17 cellular contexts compared by ENCODE assay signal in the genomic region with DNA sequence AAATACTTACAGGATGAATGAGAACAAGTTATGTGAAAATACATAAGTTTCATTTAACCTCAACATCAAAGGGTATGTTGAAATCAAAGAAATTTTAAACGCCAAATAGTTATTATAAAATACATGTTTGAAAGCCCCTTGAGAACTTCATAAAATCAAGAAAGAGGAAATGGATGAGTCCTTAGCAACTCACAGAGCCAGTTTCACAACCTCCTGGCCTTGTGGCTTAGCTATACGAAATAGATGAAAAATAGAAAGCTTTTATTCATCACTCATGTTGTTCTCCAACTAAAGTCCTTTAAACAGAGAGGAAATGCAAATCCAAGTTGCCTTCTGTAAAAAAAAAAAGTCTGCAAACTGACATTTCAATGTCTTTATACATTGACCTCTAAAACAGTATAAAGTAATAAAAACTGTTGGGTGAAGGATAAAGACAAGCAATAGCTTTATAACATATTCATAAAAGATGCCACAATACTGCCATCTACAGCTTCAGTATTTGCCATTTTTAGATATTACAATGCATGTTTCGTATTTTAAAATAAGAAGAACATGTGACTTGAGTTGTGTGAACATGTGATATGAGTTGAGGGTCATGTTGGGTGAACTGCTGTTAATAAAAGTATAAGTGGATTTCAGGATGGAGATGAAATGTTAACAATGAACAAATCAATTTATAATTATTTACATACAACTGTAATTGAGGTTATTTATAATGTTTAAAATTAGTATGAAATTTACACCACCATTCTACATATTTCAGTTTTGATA.
DNase-seq lines count a peak whose midpoint lies in the region; ATAC-seq and TF ChIP-seq lines count a peak whose summit lies in the region.
"Had no signal": no experiment of that assay in that cellular context is flagged by ENCODE, and none has a peak within 500 bp of the region (broad histone marks: within the 10 kb centered on the region; RNA-seq: fewer than 3 reads in every experiment).

No MANE protein-coding gene starts in this region.

- TF ChIP-seq CTCF in C4-2B (conservative IDR thresholded peaks at IDR 0.05) (peak; percentile 9), VCaP (conservative IDR thresholded peaks at IDR 0.05) (peak; percentile 35)

- no peak for ATAC-seq in GM21360 (IDR thresholded peaks at IDR 0.05; ENCODE audit: unreplicated experiment)
- ATAC-seq: activated T-helper 17 cell treated with anti-CD3 and anti-CD28 coated beads, Interleukin-2, amount 50 U/mL, for 72 hours; body of pancreas; heart left ventricle; right cardiac atrium had no signal

- peak; percentile 26 to 44 for DNase-seq in Kasumi-1 (lab: John Stamatoyannopoulos, UW)
- peak; percentile 28 to 75 for DNase-seq in NOMO-1 (lab: John Stamatoyannopoulos, UW; ENCODE audit: unreplicated experiment in 2 of 2)
- no peak for DNase-seq in hippocampal formation (lab: John Stamatoyannopoulos, UW)
- no peak for DNase-seq in NCI-H2107 treated with DMSO at 0.1 percent for 48 hours (lab: John Stamatoyannopoulos, UW; ENCODE audit: unreplicated experiment)
- DNase-seq: activated CD4-positive, alpha-beta T cell treated with anti-CD3 and anti-CD28 coated beads for 4 hours; activated naive CD8-positive, alpha-beta T cell treated with anti-CD3 and anti-CD28 coated beads, Interleukin-2, amount 10 ng/mL, durations not matched to agents 7 days and 5 days; body of pancreas; GDM1; heart left ventricle; Karpas-422; right cardiac atrium; stimulated activated naive B cell treated with anti-CD40 and anti-IgM and Interleukin-4, amounts not matched to agents 10 μg/mL and 1 μg/mL and 100 μg/mL, for 72 hours had no signal

- H3K27ac ChIP-seq in C4-2B (no peak overlapping the region), VCaP (no peak overlapping the region)
- H3K27ac ChIP-seq: body of pancreas, heart left ventricle, SJSA1 had no signal

Comparison
In these comparisons a context has a peak if more than half of its experiments do, and no peak if none do; other contexts are left out.
1. DNase-seq: peak in Kasumi-1 (2 of 2) and NOMO-1 (2 of 2); none in hippocampal formation (0 of 2) and NCI-H2107 treated with DMSO at 0.1 percent for 48 hours (single experiment).